ENCODE assay signal across 26 cellular contexts in genomic region chr10:11300563-11300962, GRCh38.
DNase-seq lines count a peak whose midpoint lies in the region; ATAC-seq and TF ChIP-seq lines count a peak whose summit lies in the region.
"Had no signal": no experiment of that assay in that cellular context is flagged by ENCODE, and none has a peak within 500 bp of the region (broad histone marks: within the 10 kb centered on the region; RNA-seq: fewer than 3 reads in every experiment).

No MANE protein-coding gene starts in this region.

- CTCF ChIA-PET in activated CD8-positive, alpha-beta T cell treated with anti-CD3 and anti-CD28 coated beads for 36 hours (lab: Charles Lee): no interaction called here
- CTCF ChIA-PET in activated CD8-positive, alpha-beta T cell treated with anti-CD3 and anti-CD28 coated beads, Interleukin-2, amount 10 ng/mL, durations not matched to agents 7 days and 5 days (lab: Charles Lee): no interaction called here
- CTCF ChIA-PET in naive thymus-derived CD4-positive, alpha-beta T cell (lab: Charles Lee): no interaction called here

- no peaks in the 10 kb centered on the region for H3K27me3 ChIP-seq in naive thymus-derived CD4-positive, alpha-beta T cell (ENCODE audit: control insufficient read depth in 2 of 2, insufficient read depth in 2 of 2, low read length in 2 of 2)

- peak overlapping the region; percentile 39 for H3K27ac Mint-ChIP-seq in activated CD8-positive, alpha-beta T cell treated with anti-CD3 and anti-CD28 coated beads for 36 hours
- no peak overlapping the region for H3K27ac Mint-ChIP-seq in activated CD8-positive, alpha-beta T cell treated with anti-CD3 and anti-CD28 coated beads, Interleukin-2, amount 10 ng/mL, durations not matched to agents 7 days and 5 days
- H3K27ac Mint-ChIP-seq in natural killer cell: peak overlapping the region; percentile 84 to 86
- peak overlapping the region in 1 of 2 donors; percentile 87 for H3K27ac Mint-ChIP-seq in natural killer cell treated with Interleukin-12 subunit alpha and Interleukin-12 subunit beta and Interleukin-15 and Interleukin-18, amount 100 ng/mL, for 72 hours
- H3K27ac Mint-ChIP-seq in naive thymus-derived CD4-positive, alpha-beta T cell: peak overlapping the region in 5 of 9 donors; percentile 10 to 54 (median 38)
- H3K27ac Mint-ChIP-seq: B cell had no signal

- TF ChIP-seq CTCF in activated CD8-positive, alpha-beta T cell treated with anti-CD3 and anti-CD28 coated beads for 36 hours (IDR thresholded peaks at IDR 0.05): no peak
- no peak for TF ChIP-seq CTCF in natural killer cell (IDR thresholded peaks at IDR 0.05)

- H3K4me3 Mint-ChIP-seq in activated CD8-positive, alpha-beta T cell treated with anti-CD3 and anti-CD28 coated beads for 36 hours: no peak overlapping the region
- no peak overlapping the region for H3K4me3 Mint-ChIP-seq in activated CD8-positive, alpha-beta T cell treated with anti-CD3 and anti-CD28 coated beads, Interleukin-2, amount 10 ng/mL, durations not matched to agents 7 days and 5 days
- H3K4me3 Mint-ChIP-seq in natural killer cell: no peak overlapping the region
- no peak overlapping the region for H3K4me3 Mint-ChIP-seq in natural killer cell treated with Interleukin-12 subunit alpha and Interleukin-12 subunit beta and Interleukin-15 and Interleukin-18, amount 100 ng/mL, for 72 hours
- H3K4me3 Mint-ChIP-seq in naive thymus-derived CD4-positive, alpha-beta T cell: peak overlapping the region in 1 of 10 donors; percentile 35
- H3K4me3 Mint-ChIP-seq: B cell had no signal

- no peak for DNase-seq in activated CD8-positive, alpha-beta T cell treated with anti-CD3 and anti-CD28 coated beads for 36 hours
- no peak for DNase-seq in activated CD8-positive, alpha-beta T cell treated with anti-CD3 and anti-CD28 coated beads, Interleukin-2, amount 10 ng/mL, durations not matched to agents 7 days and 5 days
- no peak for DNase-seq in natural killer cell
- no peak for DNase-seq in natural killer cell treated with Interleukin-12 subunit alpha and Interleukin-12 subunit beta and Interleukin-15 and Interleukin-18, amount 100 ng/mL, for 72 hours (ENCODE audit: low spot score)
- DNase-seq in naive thymus-derived CD4-positive, alpha-beta T cell: no peak
- DNase-seq in RKO (ENCODE audit: low spot score): no peak
- DNase-seq: Calu3, DMS79 treated with DMSO at 0.1 percent for 48 hours, GF-D8, Karpas-422, NCI-H1092 treated with DMSO at 0.1 percent for 48 hours, NCI-H1436, NCI-H187, NCI-H2081 treated with DMSO at 0.1 percent for 48 hours, NCI-H2171, NCI-H226, NCI-H510A, NCI-H69, SHP77 had no signal

- intact Hi-C loops in activated CD8-positive, alpha-beta T cell treated with anti-CD3 and anti-CD28 coated beads for 36 hours (cut with micrococcal nuclease): no loop called here
- intact Hi-C loops in natural killer cell (cut with micrococcal nuclease): no loop called here
- intact Hi-C loops in naive thymus-derived CD4-positive, alpha-beta T cell (cut with micrococcal nuclease): no loop called here

- peaks cover 34 to 95% (median 38%) of the 10 kb centered on the region in 3 experiments for H3K36me3 ChIP-seq in naive thymus-derived CD4-positive, alpha-beta T cell (ENCODE audit: control insufficient read depth in 2 of 3, insufficient read depth in 3 of 3, low read length in 3 of 3)

- H3K9me3 ChIP-seq in naive thymus-derived CD4-positive, alpha-beta T cell (ENCODE audit: control insufficient read depth in 2 of 3, low read length in 3 of 3): peaks cover 0 to 4% (median 0%) of the 10 kb centered on the region in 3 experiments

- ATAC-seq in activated CD8-positive, alpha-beta T cell treated with anti-CD3 and anti-CD28 coated beads for 36 hours: no peak
- no peak for ATAC-seq in activated CD8-positive, alpha-beta T cell treated with anti-CD3 and anti-CD28 coated beads, Interleukin-2, amount 10 ng/mL, durations not matched to agents 7 days and 5 days
- ATAC-seq in natural killer cell (no peak), GM19324 (IDR thresholded peaks at IDR 0.05; ENCODE audit: low FRiP score, unreplicated experiment) (no peak), HG02885 (IDR thresholded peaks at IDR 0.05; ENCODE audit: poor library complexity, unreplicated experiment) (no peak)
- ATAC-seq in natural killer cell treated with Interleukin-12 subunit alpha and Interleukin-12 subunit beta and Interleukin-15 and Interleukin-18, amount 100 ng/mL, for 72 hours: no peak
- ATAC-seq in naive thymus-derived CD4-positive, alpha-beta T cell: no peak
- ATAC-seq: HCT116 had no signal

- POLR2A ChIA-PET in activated CD8-positive, alpha-beta T cell treated with anti-CD3 and anti-CD28 coated beads for 36 hours (lab: Charles Lee): interaction anchor here (0.8 kb wide), 1 partner anchor 86 kb away, joined by 3 read pairs; no protein-coding TSS in a partner anchor
- POLR2A ChIA-PET in activated CD8-positive, alpha-beta T cell treated with anti-CD3 and anti-CD28 coated beads, Interleukin-2, amount 10 ng/mL, durations not matched to agents 7 days and 5 days (lab: Charles Lee): interaction anchor here (0.6 kb wide), 1 partner anchor 23 kb away, joined by 3 read pairs; no protein-coding TSS in a partner anchor
- POLR2A ChIA-PET in naive thymus-derived CD4-positive, alpha-beta T cell (lab: Charles Lee): interaction anchor here (0.6 kb wide), 1 partner anchor 422 kb away, joined by 4 read pairs; no protein-coding TSS in a partner anchor

- H3K27me3 Mint-ChIP-seq in activated CD8-positive, alpha-beta T cell treated with anti-CD3 and anti-CD28 coated beads for 36 hours: no peaks in the 10 kb centered on the region
- no peaks in the 10 kb centered on the region for H3K27me3 Mint-ChIP-seq in activated CD8-positive, alpha-beta T cell treated with anti-CD3 and anti-CD28 coated beads, Interleukin-2, amount 10 ng/mL, durations not matched to agents 7 days and 5 days (ENCODE audit: low read depth)
- H3K27me3 Mint-ChIP-seq in natural killer cell (ENCODE audit: low read depth in 2 of 2): no peaks in the 10 kb centered on the region
- H3K27me3 Mint-ChIP-seq in natural killer cell treated with Interleukin-12 subunit alpha and Interleukin-12 subunit beta and Interleukin-15 and Interleukin-18, amount 100 ng/mL, for 72 hours: no peaks in the 10 kb centered on the region
- H3K27me3 Mint-ChIP-seq in naive thymus-derived CD4-positive, alpha-beta T cell: no peaks in the 10 kb centered on the region
- H3K27me3 Mint-ChIP-seq: B cell had no signal

- H3K36me3 Mint-ChIP-seq in activated CD8-positive, alpha-beta T cell treated with anti-CD3 and anti-CD28 coated beads for 36 hours (ENCODE audit: low read depth): peaks cover 90% of the 10 kb centered on the region
- H3K36me3 Mint-ChIP-seq in activated CD8-positive, alpha-beta T cell treated with anti-CD3 and anti-CD28 coated beads, Interleukin-2, amount 10 ng/mL, durations not matched to agents 7 days and 5 days (ENCODE audit: low read depth): peaks cover 90% of the 10 kb centered on the region
- H3K36me3 Mint-ChIP-seq in natural killer cell: peaks cover 50% of the 10 kb centered on the region
- H3K36me3 Mint-ChIP-seq in natural killer cell treated with Interleukin-12 subunit alpha and Interleukin-12 subunit beta and Interleukin-15 and Interleukin-18, amount 100 ng/mL, for 72 hours: peaks cover 47% of the 10 kb centered on the region
- peaks cover 41 to 95% (median 88%) of the 10 kb centered on the region in 5 donors for H3K36me3 Mint-ChIP-seq in naive thymus-derived CD4-positive, alpha-beta T cell

- no peak overlapping the region for H3K27ac ChIP-seq in naive thymus-derived CD4-positive, alpha-beta T cell (ENCODE audit: low read depth, low read length)
- H3K27ac ChIP-seq: 22Rv1, C4-2B, RWPE1 had no signal

- no peaks in the 10 kb centered on the region for H3K9me3 Mint-ChIP-seq in activated CD8-positive, alpha-beta T cell treated with anti-CD3 and anti-CD28 coated beads for 36 hours
- peaks cover 4% of the 10 kb centered on the region for H3K9me3 Mint-ChIP-seq in activated CD8-positive, alpha-beta T cell treated with anti-CD3 and anti-CD28 coated beads, Interleukin-2, amount 10 ng/mL, durations not matched to agents 7 days and 5 days (ENCODE audit: insufficient read depth)
- no peaks in the 10 kb centered on the region for H3K9me3 Mint-ChIP-seq in natural killer cell
- H3K9me3 Mint-ChIP-seq in natural killer cell treated with Interleukin-12 subunit alpha and Interleukin-12 subunit beta and Interleukin-15 and Interleukin-18, amount 100 ng/mL, for 72 hours: no peaks in the 10 kb centered on the region
- peaks cover 0 to 11% (median 0%) of the 10 kb centered on the region in 11 donors for H3K9me3 Mint-ChIP-seq in naive thymus-derived CD4-positive, alpha-beta T cell

- no peaks in the 10 kb centered on the region for H3K4me1 ChIP-seq in naive thymus-derived CD4-positive, alpha-beta T cell (ENCODE audit: control insufficient read depth in 2 of 2, insufficient read depth in 2 of 2, low read length in 2 of 2)

- no peak overlapping the region for H3K4me3 ChIP-seq in naive thymus-derived CD4-positive, alpha-beta T cell (ENCODE audit: low read length)

- peaks cover 17% of the 10 kb centered on the region for H3K4me1 Mint-ChIP-seq in activated CD8-positive, alpha-beta T cell treated with anti-CD3 and anti-CD28 coated beads for 36 hours (ENCODE audit: low read depth)
- peaks cover 2% of the 10 kb centered on the region for H3K4me1 Mint-ChIP-seq in activated CD8-positive, alpha-beta T cell treated with anti-CD3 and anti-CD28 coated beads, Interleukin-2, amount 10 ng/mL, durations not matched to agents 7 days and 5 days (ENCODE audit: low read depth)
- peaks cover 62 to 75% of the 10 kb centered on the region in 2 donors for H3K4me1 Mint-ChIP-seq in natural killer cell
- H3K4me1 Mint-ChIP-seq in natural killer cell treated with Interleukin-12 subunit alpha and Interleukin-12 subunit beta and Interleukin-15 and Interleukin-18, amount 100 ng/mL, for 72 hours (ENCODE audit: low read depth in 2 of 2): peaks cover 46 to 65% of the 10 kb centered on the region in 2 donors
- H3K4me1 Mint-ChIP-seq in naive thymus-derived CD4-positive, alpha-beta T cell: peaks cover 5 to 39% (median 29%) of the 10 kb centered on the region in 7 donors
- H3K4me1 Mint-ChIP-seq: B cell had no signal
